8 cellular contexts compared by ENCODE assay signal in the genomic region with DNA sequence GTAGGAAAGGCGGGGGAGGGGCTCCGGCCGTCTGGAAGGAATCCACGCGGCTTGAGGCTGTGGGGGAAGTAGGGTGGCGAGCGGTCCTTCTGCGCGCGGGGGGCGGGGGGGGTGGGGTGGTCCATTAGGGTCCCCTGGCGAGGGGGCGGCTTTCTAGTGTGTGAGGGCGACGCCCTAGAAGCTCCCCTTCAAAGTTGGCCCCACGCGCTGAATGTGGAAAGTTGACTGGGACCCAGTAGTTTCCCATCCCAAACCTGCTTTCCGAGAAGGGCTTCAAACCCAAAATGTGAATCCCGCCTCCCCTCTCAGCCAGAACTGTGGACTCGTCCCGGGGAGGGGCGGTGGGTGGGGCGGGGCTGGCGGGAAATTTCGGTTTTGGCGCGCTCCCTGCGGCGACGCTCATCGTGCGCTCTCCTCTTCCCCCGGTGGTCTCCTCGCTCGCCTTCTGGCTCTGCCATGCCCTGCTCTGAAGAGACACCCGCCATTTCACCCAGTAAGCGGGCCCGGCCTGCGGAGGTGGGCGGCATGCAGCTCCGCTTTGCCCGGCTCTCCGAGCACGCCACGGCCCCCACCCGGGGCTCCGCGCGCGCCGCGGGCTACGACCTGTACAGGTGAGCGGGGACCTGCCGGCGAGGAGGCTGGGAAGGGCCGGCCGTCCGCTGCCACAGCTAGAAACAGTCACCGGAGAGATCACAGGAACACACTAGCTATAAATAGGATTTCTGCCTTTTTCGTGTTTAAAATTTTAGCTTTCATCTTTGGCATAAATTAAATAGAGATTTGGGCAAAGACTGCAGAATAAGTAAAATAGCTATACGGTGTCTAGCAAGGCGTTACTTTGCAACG. TPM values are rescaled to one million over a fixed set of nuclear protein-coding genes. Genes with fewer than 3 reads are reported as not detected.
A peak's percentile ranks its signal among the peaks of the same experiment; 100 is the strongest.
DNase-seq lines count a peak whose midpoint lies in the region; ATAC-seq and TF ChIP-seq lines count a peak whose summit lies in the region.

No MANE protein-coding gene starts in this region.

- no peak for TF ChIP-seq CTCF in lung (IDR thresholded peaks at IDR 0.05; ENCODE audit: control extremely low read depth, extremely low read depth)

- peak overlapping the region; percentile 96 for H3K27ac ChIP-seq in duodenal mucosa (ENCODE audit: low read depth, low read length)
- peak overlapping the region; percentile 87 to 100 for H3K27ac ChIP-seq in lung (ENCODE audit: low read depth in 1 of 2, low read length in 1 of 2)

- H3K27me3 ChIP-seq in duodenal mucosa (ENCODE audit: control insufficient read depth in 1 of 2, insufficient read depth in 2 of 2, low read length in 2 of 2) (no peaks in the 10 kb centered on the region), lung (ENCODE audit: control insufficient read depth, insufficient read depth) (no peaks in the 10 kb centered on the region)

- H3K9me3 ChIP-seq in duodenal mucosa (ENCODE audit: control insufficient read depth in 1 of 2, low read length in 2 of 2) (no peaks in the 10 kb centered on the region), lung (ENCODE audit: control insufficient read depth in 2 of 2, insufficient read depth in 1 of 2, low read length in 1 of 2) (no peaks in the 10 kb centered on the region)

- DNase-seq in AG08396 (ENCODE audit: low spot score), result peak; percentile 91
- DNase-seq in NCI-H446 (lab: John Stamatoyannopoulos, UW), result peak; percentile 59 to 79
- DNase-seq in activated CD4-positive, alpha-beta T cell treated with anti-CD3 and anti-CD28 coated beads, Interleukin-2, amount 50 U/mL, for 1 hour, result peak; percentile 63
- DNase-seq in lung (ENCODE audit: low spot score), result peak; percentile 61
- DNase-seq in stimulated activated CD8-positive, alpha-beta memory T cell treated with anti-CD3 and anti-CD28 coated beads, Interleukin-12 subunit alpha, Interleukin-12 subunit beta, amount 100 ng/mL, for 24 hours (ENCODE audit: extremely low read depth), result peak; percentile 44

- H3K36me3 ChIP-seq in duodenal mucosa (ENCODE audit: control insufficient read depth in 1 of 2, insufficient read depth in 2 of 2, low read length in 2 of 2), result peaks cover 18 to 20% of the 10 kb centered on the region in 2 donors
- H3K36me3 ChIP-seq in lung (ENCODE audit: control insufficient read depth in 2 of 2, insufficient read depth in 2 of 2, low read length in 2 of 2), result peaks cover 10 to 11% of the 10 kb centered on the region in 2 donors

- ATAC-seq in GM18867 (IDR thresholded peaks at IDR 0.05; ENCODE audit: unreplicated experiment), result peak; percentile 46
- peak; percentile 30 for ATAC-seq in HG03097 (IDR thresholded peaks at IDR 0.05; ENCODE audit: low FRiP score, unreplicated experiment)
- peak; percentile 77 for ATAC-seq in lung (ENCODE audit: insufficient read depth, low FRiP score)

- 1% methylated on average over 62 to 64 of the region's 64 CpGs for WGBS in lung, 2 donors

- H3K4me3 ChIP-seq in duodenal mucosa (ENCODE audit: low read depth in 1 of 2, low read length in 2 of 2), result peak overlapping the region; percentile 71 to 87
- peak overlapping the region; percentile 98 for H3K4me3 ChIP-seq in lung

- H3K4me1 ChIP-seq in duodenal mucosa (ENCODE audit: control insufficient read depth in 1 of 2, insufficient read depth in 2 of 2, low read length in 2 of 2) (peaks cover 13 to 23% of the 10 kb centered on the region in 2 donors), lung (ENCODE audit: control insufficient read depth in 2 of 2, insufficient read depth in 2 of 2, low read length in 2 of 2) (peaks cover 3 to 4% of the 10 kb centered on the region in 2 donors)

- peak overlapping the region; percentile 75 to 80 for H3K9ac ChIP-seq in duodenal mucosa (ENCODE audit: low read depth in 1 of 2, low read length in 2 of 2)

RNA-seq across cellular contexts. Expression of a gene that starts 0.8 kb away (rescaled TPM):
- total RNA-seq in lung, result 10 to 100 TPM; 71.8 to 74.0 TPM
- polyA plus RNA-seq in lung, result 10 to 100 TPM; 40.7 to 67.8 TPM

Comparison
In these comparisons a context has a peak if more than half of its experiments do, and no peak if none do; other contexts are left out.
1. Peak in every context shown above with its lines: DNase-seq, ATAC-seq, H3K4me3 ChIP-seq and H3K27ac ChIP-seq.